Comparison of ENCODE assay signal across 15 cellular contexts in genomic region chr6:72466971-72467566, GRCh38.
DNase-seq lines count a peak whose midpoint lies in the region; TF ChIP-seq lines count a peak whose summit lies in the region.
"Had no signal": no experiment of that assay in that cellular context is flagged by ENCODE, and none has a peak within 500 bp of the region (broad histone marks: within the 10 kb centered on the region; RNA-seq: fewer than 3 reads in every experiment).

No MANE protein-coding gene starts in this region.

- H3K9me3 ChIP-seq in breast epithelium = peaks cover 0 to 3% of the 10 kb centered on the region in 2 donors
- H3K9me3 ChIP-seq in endodermal cell (ENCODE audit: control insufficient read depth, low read length) = peaks cover 21% of the 10 kb centered on the region
- H3K9me3 ChIP-seq in prostate gland = no peaks in the 10 kb centered on the region
- H3K9me3 ChIP-seq: adrenal gland, SJSA1, uterus had no signal

- H3K27ac ChIP-seq in breast epithelium (no peak overlapping the region), endodermal cell (ENCODE audit: low read depth, low read length) (no peak overlapping the region), prostate gland (no peak overlapping the region)
- H3K27ac ChIP-seq: adrenal gland, SJSA1, uterus had no signal

- H3K4me1 ChIP-seq in breast epithelium (no peaks in the 10 kb centered on the region), endodermal cell (ENCODE audit: control insufficient read depth, insufficient read depth, low read length) (peaks cover 6% of the 10 kb centered on the region), prostate gland (replicated peaks) (no peaks in the 10 kb centered on the region)
- H3K4me1 ChIP-seq: adrenal gland, SJSA1, uterus had no signal

- H3K9ac ChIP-seq in endodermal cell (ENCODE audit: extremely low read depth, low read length, poor library complexity, severe bottlenecking) = peak overlapping the region; percentile 24

- H3K4me3 ChIP-seq in breast epithelium = no peak overlapping the region
- peak overlapping the region; percentile 71 for H3K4me3 ChIP-seq in endodermal cell (ENCODE audit: low read length)
- no peak overlapping the region for H3K4me3 ChIP-seq in prostate gland
- H3K4me3 ChIP-seq: adrenal gland, SJSA1, uterus had no signal

- H3K27ac Mint-ChIP-seq in MCF 10A (ENCODE audit: low read depth, unreplicated experiment) = no peak overlapping the region
- H3K27ac Mint-ChIP-seq in endodermal cell = peak overlapping the region; percentile 81
- H3K27ac Mint-ChIP-seq in Calu3 (ENCODE audit: unreplicated experiment) = no peak overlapping the region
- H3K27ac Mint-ChIP-seq: activated CD8-positive, alpha-beta memory T cell treated with anti-CD3 and anti-CD28 coated beads, Interleukin-2, amount 10 ng/mL, durations not matched to agents 7 days and 5 days; CD4-positive, alpha-beta T cell had no signal

- H3K4me3 Mint-ChIP-seq in MCF 10A (ENCODE audit: unreplicated experiment) (no peak overlapping the region), endodermal cell (no peak overlapping the region), Calu3 (ENCODE audit: low read depth, unreplicated experiment) (no peak overlapping the region)
- H3K4me3 Mint-ChIP-seq: activated CD8-positive, alpha-beta memory T cell treated with anti-CD3 and anti-CD28 coated beads, Interleukin-2, amount 10 ng/mL, durations not matched to agents 7 days and 5 days; CD4-positive, alpha-beta T cell; central memory CD8-positive, alpha-beta T cell had no signal

- DNase-seq in MCF 10A (ENCODE audit: unreplicated experiment) (peak; percentile 6), breast epithelium (ENCODE audit: low spot score in 2 of 2) (no peak), NCI-H226 (peak; percentile 50), endodermal cell (peak; percentile 53), prostate gland (ENCODE audit: low spot score) (no peak), Calu3 (no peak), cerebellar cortex (ENCODE audit: low spot score) (no peak), NCI-H1694 treated with DMSO at 0.1 percent for 48 hours (lab: John Stamatoyannopoulos, UW) (no peak)
- DNase-seq: activated CD8-positive, alpha-beta memory T cell treated with anti-CD3 and anti-CD28 coated beads, Interleukin-2, amount 10 ng/mL, durations not matched to agents 7 days and 5 days; adrenal gland; CD4-positive, alpha-beta T cell; PC-3; uterus had no signal

- POLR2A ChIA-PET in MCF 10A (lab: Yijun Ruan, JAX) = interaction anchor here (0.7 kb wide), 1 partner anchor 13 kb away, joined by 3 read pairs; no protein-coding TSS in a partner anchor

- TF ChIP-seq POLR2A in breast epithelium (IDR thresholded peaks at IDR 0.05) (no peak), prostate gland (IDR thresholded peaks at IDR 0.05) (no peak)

- H3K36me3 Mint-ChIP-seq in MCF 10A (ENCODE audit: insufficient read depth, unreplicated experiment) (no peaks in the 10 kb centered on the region), endodermal cell (ENCODE audit: low read depth) (peaks cover 5% of the 10 kb centered on the region), Calu3 (ENCODE audit: insufficient read depth, unreplicated experiment) (no peaks in the 10 kb centered on the region)
- H3K36me3 Mint-ChIP-seq: activated CD8-positive, alpha-beta memory T cell treated with anti-CD3 and anti-CD28 coated beads, Interleukin-2, amount 10 ng/mL, durations not matched to agents 7 days and 5 days had no signal

- CTCF ChIA-PET in MCF 10A (lab: Yijun Ruan, JAX) (interaction anchor here (0.6 to 1.5 kb wide), 2 partner anchors 149 to 689 kb away, joined by 3 read pairs; no protein-coding TSS in a partner anchor), Calu3 (lab: Charles Lee) (no interaction called here)

- no peak for TF ChIP-seq CTCF in MCF 10A (IDR thresholded peaks at IDR 0.05; ENCODE audit: unreplicated experiment)
- no peak for TF ChIP-seq CTCF in breast epithelium (IDR thresholded peaks at IDR 0.05)
- TF ChIP-seq CTCF in endodermal cell (conservative IDR thresholded peaks at IDR 0.05) = no peak
- no peak for TF ChIP-seq CTCF in prostate gland (IDR thresholded peaks at IDR 0.05)
- TF ChIP-seq CTCF in Calu3 (IDR thresholded peaks at IDR 0.05; ENCODE audit: unreplicated experiment) = no peak

- H3K36me3 ChIP-seq in breast epithelium (no peaks in the 10 kb centered on the region), endodermal cell (ENCODE audit: control insufficient read depth, insufficient read depth, low read length) (no peaks in the 10 kb centered on the region), prostate gland (no peaks in the 10 kb centered on the region)
- H3K36me3 ChIP-seq: adrenal gland, SJSA1, uterus had no signal

- H3K4me1 Mint-ChIP-seq in MCF 10A (ENCODE audit: insufficient read depth, unreplicated experiment) (peaks cover 11% of the 10 kb centered on the region), endodermal cell (peaks cover 25% of the 10 kb centered on the region), Calu3 (ENCODE audit: low read depth, unreplicated experiment) (no peaks in the 10 kb centered on the region)
- H3K4me1 Mint-ChIP-seq: activated CD8-positive, alpha-beta memory T cell treated with anti-CD3 and anti-CD28 coated beads, Interleukin-2, amount 10 ng/mL, durations not matched to agents 7 days and 5 days; central memory CD8-positive, alpha-beta T cell had no signal

- intact Hi-C loops in MCF 10A (cut with micrococcal nuclease) (no loop called here), breast epithelium (cut with DNase I; ENCODE audit: low total_unique reads) (no loop called here), prostate gland (cut with DNase I) (no loop called here), Calu3 (cut with micrococcal nuclease; ENCODE audit: unreplicated experiment) (no loop called here)

- BruUV-seq in MCF 10A (replicated peaks; lab: Mats Ljungman, UMichigan) (no TSS peak), Calu3 (replicated peaks; lab: Mats Ljungman, UMichigan) (no TSS peak)

- H3K9me3 Mint-ChIP-seq in MCF 10A (ENCODE audit: unreplicated experiment) (no peaks in the 10 kb centered on the region), endodermal cell (peaks cover 32% of the 10 kb centered on the region), Calu3 (ENCODE audit: low read depth, unreplicated experiment) (peaks cover 2% of the 10 kb centered on the region)
- H3K9me3 Mint-ChIP-seq: CD4-positive, alpha-beta T cell; central memory CD8-positive, alpha-beta T cell had no signal

- no peaks in the 10 kb centered on the region for H3K27me3 ChIP-seq in breast epithelium
- H3K27me3 ChIP-seq in endodermal cell (ENCODE audit: control insufficient read depth, insufficient read depth, low read length, poor library complexity, severe bottlenecking) = no peaks in the 10 kb centered on the region
- H3K27me3 ChIP-seq in prostate gland (replicated peaks; ENCODE audit: insufficient read depth) = no peaks in the 10 kb centered on the region
- H3K27me3 ChIP-seq: adrenal gland, SJSA1, uterus had no signal

- peaks cover 22% of the 10 kb centered on the region for H3K27me3 Mint-ChIP-seq in MCF 10A (ENCODE audit: insufficient read depth, unreplicated experiment)
- H3K27me3 Mint-ChIP-seq in endodermal cell (ENCODE audit: insufficient read depth) = peaks cover 1% of the 10 kb centered on the region
- H3K27me3 Mint-ChIP-seq in Calu3 (ENCODE audit: unreplicated experiment) = no peaks in the 10 kb centered on the region

Comparison
In these comparisons a context has a peak if more than half of its experiments do, and no peak if none do; other contexts are left out.
1. DNase-seq: peak in MCF 10A (single experiment), NCI-H226 (single experiment) and endodermal cell (single experiment); none in breast epithelium (0 of 2), prostate gland (single experiment), Calu3 (single experiment), cerebellar cortex (single experiment) and NCI-H1694 treated with DMSO at 0.1 percent for 48 hours (single experiment).